1 cellular context compared by ENCODE assay signal in the genomic region with DNA sequence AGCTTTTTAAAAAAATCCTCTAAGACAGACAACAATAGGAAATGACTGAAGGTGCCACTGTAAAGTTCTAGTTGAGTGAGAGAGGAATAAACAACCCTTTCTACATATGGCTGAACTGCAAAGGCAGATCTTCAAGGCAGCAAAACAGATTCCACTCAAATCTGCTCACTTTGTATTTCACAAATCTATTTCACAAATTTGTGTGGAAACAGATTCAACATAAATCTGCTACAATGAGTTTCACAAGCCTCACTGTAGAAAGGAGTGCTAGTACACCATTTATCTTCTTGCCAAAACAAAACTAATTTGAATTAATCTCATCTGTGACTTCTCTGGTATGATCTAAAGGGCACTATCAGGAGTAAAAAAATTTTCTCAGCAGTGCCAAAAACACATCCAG.
TF ChIP-seq lines count a peak whose summit lies in the region.

No MANE protein-coding gene starts in this region.

TF ChIP-seq in H1, 55 proteins besides CTCF, POLR2A, EP300 and RAD21 (continued from another document):
- no peak for TF ChIP-seq KDM4A (IDR thresholded peaks at IDR 0.05; ENCODE audit: low read depth, low read length, severe bottlenecking)
